1 cellular context compared by ENCODE assay signal in the genomic region with DNA sequence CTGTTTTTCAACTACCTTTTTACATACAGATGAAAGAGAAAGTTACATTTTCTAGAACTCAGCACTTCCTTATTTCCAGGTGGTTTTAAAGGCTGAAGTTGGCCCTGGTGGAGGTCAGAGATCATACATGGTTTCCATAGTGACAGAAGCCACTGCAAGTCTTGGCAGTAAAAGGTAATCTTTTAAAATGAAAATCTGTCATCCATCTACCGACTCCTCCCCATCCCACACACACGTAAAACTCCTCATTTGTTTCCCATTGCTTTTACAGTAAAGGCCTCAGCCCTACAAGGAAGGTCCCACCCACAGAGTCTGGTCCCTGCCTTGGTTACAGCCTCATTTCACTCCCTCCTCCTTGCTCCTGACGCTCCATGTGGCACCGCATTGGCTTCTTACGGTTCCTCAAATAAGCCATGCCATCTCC.
TF ChIP-seq lines count a peak whose summit lies in the region.

No MANE protein-coding gene starts in this region.

TF ChIP-seq in GM12878, 131 proteins besides CTCF, POLR2A, EP300 and RAD21 (continued from another document):
- TF ChIP-seq NR2F1 (conservative IDR thresholded peaks at IDR 0.05): peak; percentile 87
- TF ChIP-seq RELA (IDR thresholded peaks at IDR 0.05; ENCODE audit: borderline replicate concordance, partially characterized antibody): no peak
- TF ChIP-seq MEF2A (IDR thresholded peaks at IDR 0.05; ENCODE audit: insufficient read depth, low read depth, low read length): 0 out of 2 replicates have a peak, but pooled peaks have one; percentile 46
- TF ChIP-seq, protein P1, sequence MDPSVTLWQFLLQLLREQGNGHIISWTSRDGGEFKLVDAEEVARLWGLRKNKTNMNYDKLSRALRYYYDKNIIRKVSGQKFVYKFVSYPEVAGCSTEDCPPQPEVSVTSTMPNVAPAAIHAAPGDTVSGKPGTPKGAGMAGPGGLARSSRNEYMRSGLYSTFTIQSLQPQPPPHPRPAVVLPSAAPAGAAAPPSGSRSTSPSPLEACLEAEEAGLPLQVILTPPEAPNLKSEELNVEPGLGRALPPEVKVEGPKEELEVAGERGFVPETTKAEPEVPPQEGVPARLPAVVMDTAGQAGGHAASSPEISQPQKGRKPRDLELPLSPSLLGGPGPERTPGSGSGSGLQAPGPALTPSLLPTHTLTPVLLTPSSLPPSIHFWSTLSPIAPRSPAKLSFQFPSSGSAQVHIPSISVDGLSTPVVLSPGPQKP (IDR thresholded peaks at IDR 0.05; ENCODE audit: low read depth, low read length): no peak
- peak; percentile 37; the same call in 1 of the 2 replicates for TF ChIP-seq RUNX3 (IDR thresholded peaks at IDR 0.05; ENCODE audit: low read length)
- TF ChIP-seq TCF7 (IDR thresholded peaks at IDR 0.05; ENCODE audit: borderline replicate concordance): 0 out of 2 replicates have a peak, but pooled peaks have one; percentile 23
- peak; percentile 54 for TF ChIP-seq NR2C1 (IDR thresholded peaks at IDR 0.05)
- no peak for TF ChIP-seq NFIC (IDR thresholded peaks at IDR 0.05; ENCODE audit: low read depth, low read length)
- peak; percentile 91 for TF ChIP-seq SPI1 (IDR thresholded peaks at IDR 0.05; ENCODE audit: borderline replicate concordance, insufficient read depth, low read depth, low read length)
